ENCODE assay signal across 8 cellular contexts in the genomic region with DNA sequence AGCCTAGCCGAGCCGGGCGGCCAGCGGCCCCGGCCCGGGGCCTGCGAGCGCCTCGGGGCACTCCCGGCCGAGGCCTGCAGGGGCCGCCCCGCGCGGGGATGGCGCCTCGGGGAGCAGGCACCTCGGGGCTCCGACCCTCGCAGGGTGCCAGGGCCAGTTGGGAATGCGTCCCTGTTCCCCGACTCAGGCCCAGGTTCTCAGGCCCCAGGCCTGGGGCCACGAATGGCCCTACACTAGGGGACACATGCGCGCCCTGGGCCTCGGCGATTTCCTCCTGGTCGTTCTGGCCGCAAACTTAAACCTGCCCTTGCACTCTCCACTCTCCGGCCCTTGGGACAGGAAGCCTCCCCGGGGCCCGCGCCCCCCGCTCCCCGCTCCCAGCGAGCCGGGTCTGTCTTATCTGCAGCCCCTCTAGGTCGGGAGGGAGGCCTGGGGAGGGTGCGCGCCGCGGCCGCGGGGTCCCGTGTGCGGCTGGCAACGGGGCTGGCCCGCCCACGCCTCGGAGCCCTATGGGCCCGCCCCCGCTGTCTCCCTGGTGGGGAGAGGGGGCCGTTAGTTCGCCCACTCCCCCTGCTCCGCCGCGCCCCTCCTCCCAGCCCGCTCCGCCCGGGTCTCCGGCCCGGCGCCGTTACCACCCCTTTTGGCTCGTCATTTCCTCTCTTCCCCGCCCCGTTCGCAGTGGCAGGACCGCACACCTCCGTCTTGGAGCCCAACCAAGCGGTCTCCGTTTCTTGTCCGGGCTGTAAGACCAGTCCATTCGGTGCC. TPM values are rescaled to one million over a fixed set of nuclear protein-coding genes. Genes with fewer than 3 reads are reported as not detected.
DNase-seq lines count a peak whose midpoint lies in the region; ATAC-seq and TF ChIP-seq lines count a peak whose summit lies in the region.

No MANE protein-coding gene starts in this region.

- no peaks in the 10 kb centered on the region for H3K9me3 Mint-ChIP-seq in activated T-helper 2 cell treated with anti-CD3 and anti-CD28 coated beads, Interferon-gamma antibody, Interleukin-2, Interleukin-4, amounts not matched to agents 10 μg/mL and 5 μg/mL and 100 μg/mL, durations not matched to agents 14 hours and 24 hours and 36 hours
- no peaks in the 10 kb centered on the region for H3K9me3 Mint-ChIP-seq in nephron

- DNase-seq in DMS53 (lab: John Stamatoyannopoulos, UW) (peak; percentile 93), RPMI7951 (ENCODE audit: low read depth) (peak; percentile 79), fibroblast of mammary gland (ENCODE audit: low read depth) (no peak)
- DNase-seq in activated T-helper 2 cell treated with anti-CD3 and anti-CD28 coated beads, Interferon-gamma antibody, Interleukin-2, Interleukin-4, amounts not matched to agents 10 μg/mL and 5 μg/mL and 100 μg/mL, durations not matched to agents 14 hours and 24 hours and 36 hours (ENCODE audit: low spot score), result peak; percentile 82
- peak; percentile 77 for DNase-seq in stimulated activated naive CD4-positive, alpha-beta T cell treated with Interleukin-2 at 50 U/mL for 16 hours (lab: John Stamatoyannopoulos, UW)

- peak overlapping the region; percentile 87 for H3K4me3 ChIP-seq in fibroblast of mammary gland (ENCODE audit: control insufficient read depth, low read depth, low read length)

- ATAC-seq in GM21619 (IDR thresholded peaks at IDR 0.05; ENCODE audit: unreplicated experiment), result peak; percentile 32

- H3K9me3 ChIP-seq in KOPT-K1 (ENCODE audit: insufficient read depth, low read length, poor library complexity, severe bottlenecking), result no peaks in the 10 kb centered on the region

- H3K4me1 Mint-ChIP-seq in activated T-helper 2 cell treated with anti-CD3 and anti-CD28 coated beads, Interferon-gamma antibody, Interleukin-2, Interleukin-4, amounts not matched to agents 10 μg/mL and 5 μg/mL and 100 μg/mL, durations not matched to agents 14 hours and 24 hours and 36 hours (ENCODE audit: low read depth), result peaks cover 54% of the 10 kb centered on the region
- peaks cover 39% of the 10 kb centered on the region for H3K4me1 Mint-ChIP-seq in nephron

- H3K36me3 Mint-ChIP-seq in activated T-helper 2 cell treated with anti-CD3 and anti-CD28 coated beads, Interferon-gamma antibody, Interleukin-2, Interleukin-4, amounts not matched to agents 10 μg/mL and 5 μg/mL and 100 μg/mL, durations not matched to agents 14 hours and 24 hours and 36 hours (ENCODE audit: low read depth), result peaks cover 50% of the 10 kb centered on the region
- no peaks in the 10 kb centered on the region for H3K36me3 Mint-ChIP-seq in nephron (ENCODE audit: low read depth)

- intact Hi-C loops in activated T-helper 2 cell treated with anti-CD3 and anti-CD28 coated beads, Interferon-gamma antibody, Interleukin-2, Interleukin-4, amounts not matched to agents 10 μg/mL and 5 μg/mL and 100 μg/mL, durations not matched to agents 14 hours and 24 hours and 36 hours (cut with micrococcal nuclease), result loop anchor here (2.0 to 10.0 kb wide), 6 partner anchors 73 to 1959 kb away; a partner anchor contains a TSS

- peak overlapping the region; percentile 94 for H3K27ac ChIP-seq in KOPT-K1 (ENCODE audit: low read depth, low read length, poor library complexity, severe bottlenecking)

- H3K27ac Mint-ChIP-seq in activated T-helper 2 cell treated with anti-CD3 and anti-CD28 coated beads, Interferon-gamma antibody, Interleukin-2, Interleukin-4, amounts not matched to agents 10 μg/mL and 5 μg/mL and 100 μg/mL, durations not matched to agents 14 hours and 24 hours and 36 hours, result peak overlapping the region; percentile 98
- peak overlapping the region; percentile 91 to 99 (median 98) for H3K27ac Mint-ChIP-seq in nephron

- no peak for TF ChIP-seq CTCF in fibroblast of mammary gland (conservative IDR thresholded peaks at IDR 0.05; ENCODE audit: control insufficient read depth, insufficient read depth, low read depth, low read length)
- peak; percentile 40 to 51 (median 47) for TF ChIP-seq CTCF in nephron (IDR thresholded peaks at IDR 0.05; ENCODE audit: unreplicated experiment in 3 of 3)

- H3K27me3 Mint-ChIP-seq in activated T-helper 2 cell treated with anti-CD3 and anti-CD28 coated beads, Interferon-gamma antibody, Interleukin-2, Interleukin-4, amounts not matched to agents 10 μg/mL and 5 μg/mL and 100 μg/mL, durations not matched to agents 14 hours and 24 hours and 36 hours (ENCODE audit: low read depth), result no peaks in the 10 kb centered on the region
- no peaks in the 10 kb centered on the region for H3K27me3 Mint-ChIP-seq in nephron (ENCODE audit: low read depth)

- peak overlapping the region; percentile 98 for H3K4me3 Mint-ChIP-seq in activated T-helper 2 cell treated with anti-CD3 and anti-CD28 coated beads, Interferon-gamma antibody, Interleukin-2, Interleukin-4, amounts not matched to agents 10 μg/mL and 5 μg/mL and 100 μg/mL, durations not matched to agents 14 hours and 24 hours and 36 hours (ENCODE audit: low read depth)
- peak overlapping the region; percentile 98 for H3K4me3 Mint-ChIP-seq in nephron

- H3K36me3 ChIP-seq in KOPT-K1 (ENCODE audit: insufficient read depth, low read length), result peaks cover 48% of the 10 kb centered on the region

RNA-seq across cellular contexts. Expression of a gene that starts 0.6 kb away (rescaled TPM):
- total RNA-seq in RPMI7951 (2014; rRNA removed; shearing (Covaris generic)), result 7.8 and 8.9 TPM in 2 replicates
- total RNA-seq in activated T-helper 2 cell treated with anti-CD3 and anti-CD28 coated beads, Interferon-gamma antibody, Interleukin-2, Interleukin-4, amounts not matched to agents 10 μg/mL and 5 μg/mL and 100 μg/mL, durations not matched to agents 14 hours and 24 hours and 36 hours, result 28.1 and 28.2 TPM in 2 replicates

RNA-seq across cellular contexts. Expression of a gene that starts 1.2 kb away (rescaled TPM):
- 26.1 and 28.0 TPM in 2 replicates for total RNA-seq in RPMI7951 (2014; rRNA removed; shearing (Covaris generic))
- total RNA-seq in activated T-helper 2 cell treated with anti-CD3 and anti-CD28 coated beads, Interferon-gamma antibody, Interleukin-2, Interleukin-4, amounts not matched to agents 10 μg/mL and 5 μg/mL and 100 μg/mL, durations not matched to agents 14 hours and 24 hours and 36 hours, result 28.0 and 33.7 TPM in 2 replicates

RNA-seq across cellular contexts. Expression of a gene that starts 20.4 kb away (rescaled TPM):
- not detected in 2 replicates for total RNA-seq in RPMI7951 (2014; rRNA removed; shearing (Covaris generic))
- total RNA-seq in activated T-helper 2 cell treated with anti-CD3 and anti-CD28 coated beads, Interferon-gamma antibody, Interleukin-2, Interleukin-4, amounts not matched to agents 10 μg/mL and 5 μg/mL and 100 μg/mL, durations not matched to agents 14 hours and 24 hours and 36 hours, result not detected in 2 replicates

RNA-seq across cellular contexts. Expression of a gene that starts 31.1 kb away (rescaled TPM):
- total RNA-seq in RPMI7951 (2014; rRNA removed; shearing (Covaris generic)), result not detected in 2 replicates
- total RNA-seq in activated T-helper 2 cell treated with anti-CD3 and anti-CD28 coated beads, Interferon-gamma antibody, Interleukin-2, Interleukin-4, amounts not matched to agents 10 μg/mL and 5 μg/mL and 100 μg/mL, durations not matched to agents 14 hours and 24 hours and 36 hours, result not detected in 2 replicates

RNA-seq across cellular contexts. Expression of a gene that starts 34.4 kb away (rescaled TPM):
- total RNA-seq in RPMI7951 (2014; rRNA removed; shearing (Covaris generic)), result 0.10 and 0.12 TPM in 2 replicates
- 1.1 and 1.6 TPM in 2 replicates for total RNA-seq in activated T-helper 2 cell treated with anti-CD3 and anti-CD28 coated beads, Interferon-gamma antibody, Interleukin-2, Interleukin-4, amounts not matched to agents 10 μg/mL and 5 μg/mL and 100 μg/mL, durations not matched to agents 14 hours and 24 hours and 36 hours
